19 cellular contexts compared by ENCODE assay signal in genomic region chr9:20178679-20179078, GRCh38.
DNase-seq lines count a peak whose midpoint lies in the region; FAIRE-seq and TF ChIP-seq lines count a peak whose summit lies in the region.
"Had no signal": no experiment of that assay in that cellular context is flagged by ENCODE, and none has a peak within 500 bp of the region (broad histone marks: within the 10 kb centered on the region; RNA-seq: fewer than 3 reads in every experiment).

No MANE protein-coding gene starts in this region.

- H3K4me1 ChIP-seq in Loucy (ENCODE audit: insufficient read depth, low read length, poor library complexity, severe bottlenecking) = peaks cover 11% of the 10 kb centered on the region
- H3K4me1 ChIP-seq in keratinocyte (ENCODE audit: control insufficient read depth, extremely low read depth, insufficient read depth, low read length) = peaks cover 6% of the 10 kb centered on the region
- H3K4me1 ChIP-seq: BE2C had no signal

- TF ChIP-seq CTCF in Loucy (conservative IDR thresholded peaks at IDR 0.05; ENCODE audit: low read length) (no peak), epithelial cell of esophagus (IDR thresholded peaks at IDR 0.05; ENCODE audit: insufficient read depth, low read depth, low read length, missing control alignments) (no peak), keratinocyte (optimal IDR thresholded peaks at IDR 0.05 in 1 of 3, IDR thresholded peaks at IDR 0.05 in 1 of 3, conservative IDR thresholded peaks at IDR 0.05 in 1 of 3; ENCODE audit: extremely low read depth in 1 of 3, insufficient read depth in 2 of 3, low read length in 3 of 3) (no peak)

- FAIRE-seq in keratinocyte (lab: Jason Lieb, UNC) = no peak
- FAIRE-seq: GM12878 had no signal

- DNase-seq in astrocyte of the hippocampus (ENCODE audit: low read depth, low spot score) (peak; percentile 14), epithelial cell of esophagus (ENCODE audit: low read depth) (peak; percentile 22), keratinocyte (ENCODE audit: low read depth, low spot score) (peak; percentile 5), HUDEP-2 (lab: John Stamatoyannopoulos, UW; ENCODE audit: unreplicated experiment in 76 of 76) (no peak), Ammon's horn (ENCODE audit: low spot score) (no peak)
- DNase-seq in stimulated activated CD8-positive, alpha-beta memory T cell treated with anti-CD3 and anti-CD28 coated beads, Interleukin-4, amount 100 ng/mL, for 48 hours = no peak
- DNase-seq: BE2C; C1 segment of cervical spinal cord; CD4-positive, CD25-positive, alpha-beta regulatory T cell; CD8-positive, alpha-beta memory T cell; COR-L47; DMS53; DND-41; EL; GOT3; H7; HFFc6 had no signal

- H3K9ac ChIP-seq in Loucy (ENCODE audit: low read depth, low read length, poor library complexity, severe bottlenecking) (no peak overlapping the region), keratinocyte (ENCODE audit: control insufficient read depth, extremely low read depth, insufficient read depth, low read length) (no peak overlapping the region)

- no peaks in the 10 kb centered on the region for H3K79me2 ChIP-seq in Loucy (ENCODE audit: insufficient read depth, low read length)
- H3K79me2 ChIP-seq in keratinocyte (ENCODE audit: control insufficient read depth, insufficient read depth, low read length) = no peaks in the 10 kb centered on the region

- H3K9me1 ChIP-seq in keratinocyte (ENCODE audit: control insufficient read depth, extremely low read depth, insufficient read depth, low read length) = no peaks in the 10 kb centered on the region

- peak overlapping the region; percentile 32 for H3K4me2 ChIP-seq in Loucy (ENCODE audit: low read depth, low read length, poor library complexity, severe bottlenecking)
- peak overlapping the region; percentile 3 for H3K4me2 ChIP-seq in keratinocyte (ENCODE audit: control insufficient read depth, extremely low read depth, insufficient read depth, low read depth, low read length)

- H3K27me3 ChIP-seq in Loucy (ENCODE audit: insufficient read depth, low read length, poor library complexity, severe bottlenecking) (peaks cover 14% of the 10 kb centered on the region), keratinocyte (ENCODE audit: control insufficient read depth, extremely low read depth, insufficient read depth, low read length) (no peaks in the 10 kb centered on the region)
- H3K27me3 ChIP-seq: BE2C had no signal

- H3K9me3 ChIP-seq in Loucy (ENCODE audit: insufficient read depth, low read depth, low read length) (no peaks in the 10 kb centered on the region), keratinocyte (ENCODE audit: control insufficient read depth, low read depth, low read length) (no peaks in the 10 kb centered on the region)
- H3K9me3 ChIP-seq: BE2C had no signal

- H2AFZ ChIP-seq in Loucy (ENCODE audit: low read length) (no peak overlapping the region), keratinocyte (ENCODE audit: control insufficient read depth, low read length) (no peak overlapping the region)

- no peak overlapping the region for H3K27ac ChIP-seq in keratinocyte (ENCODE audit: control insufficient read depth, insufficient read depth, low read length)

- no peaks in the 10 kb centered on the region for H3K36me3 ChIP-seq in Loucy (ENCODE audit: insufficient read depth, low read length)
- no peaks in the 10 kb centered on the region for H3K36me3 ChIP-seq in keratinocyte (ENCODE audit: control insufficient read depth in 2 of 2, extremely low read depth in 1 of 2, insufficient read depth in 2 of 2, low read length in 2 of 2)
- H3K36me3 ChIP-seq: BE2C had no signal

- no peaks in the 10 kb centered on the region for H3F3A ChIP-seq in Loucy (ENCODE audit: low read depth)

- H4K20me1 ChIP-seq in Loucy (ENCODE audit: insufficient read depth, low read length, poor library complexity, severe bottlenecking) (no peaks in the 10 kb centered on the region), keratinocyte (ENCODE audit: control insufficient read depth, extremely low read depth, insufficient read depth, low read length) (no peaks in the 10 kb centered on the region)

- dilution Hi-C loops in keratinocyte (cut with MboI; ENCODE audit: extremely low pct_ligation_motif_present, low sequenced_read_pairs) = loop anchor here (25.0 kb wide), 1 partner anchor 241 kb away; no protein-coding TSS in a partner anchor

- H3K9me2 ChIP-seq in Loucy (replicated peaks; ENCODE audit: low read depth, low read length) = no peaks in the 10 kb centered on the region

- no peak overlapping the region for H3K4me3 ChIP-seq in Loucy (ENCODE audit: low read length, poor library complexity, severe bottlenecking)
- no peak overlapping the region for H3K4me3 ChIP-seq in epithelial cell of esophagus (ENCODE audit: low read length)
- no peak overlapping the region for H3K4me3 ChIP-seq in keratinocyte (ENCODE audit: control insufficient read depth in 2 of 3, extremely low read depth in 1 of 3, insufficient read depth in 2 of 3, low read depth in 1 of 3, low read length in 3 of 3)
- H3K4me3 ChIP-seq: GM12878 had no signal

Comparison
In these comparisons a context has a peak if more than half of its experiments do, and no peak if none do; other contexts are left out.
1. DNase-seq: peak in astrocyte of the hippocampus (single experiment), epithelial cell of esophagus (single experiment) and keratinocyte (single experiment); none in stimulated activated CD8-positive, alpha-beta memory T cell treated with anti-CD3 and anti-CD28 coated beads, Interleukin-4, amount 100 ng/mL, for 48 hours (single experiment), HUDEP-2 (0 of 76) and Ammon's horn (single experiment).